14 cellular contexts compared by ENCODE assay signal in the genomic region with DNA sequence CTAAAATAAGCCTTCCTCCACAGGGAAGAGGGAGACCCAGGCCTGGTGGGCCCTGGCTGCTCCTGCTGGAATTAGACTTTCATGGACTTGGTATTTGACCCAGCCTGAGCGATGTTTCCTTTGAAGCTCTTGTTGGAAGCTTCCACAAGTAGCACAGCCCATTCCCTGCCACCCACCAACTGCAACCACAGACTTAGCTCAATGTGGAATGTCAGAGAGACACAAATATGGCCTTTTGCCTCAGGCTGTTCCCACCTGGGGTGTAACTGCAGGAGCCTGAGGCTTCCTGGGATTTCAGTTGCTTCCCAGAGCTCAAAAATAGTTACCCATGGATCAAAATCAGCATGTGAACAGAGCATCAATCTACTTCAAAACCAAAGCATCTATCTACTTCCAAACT.
"Had no signal": no experiment of that assay in that cellular context is flagged by ENCODE, and none has a peak within 500 bp of the region (broad histone marks: within the 10 kb centered on the region; RNA-seq: fewer than 3 reads in every experiment).

No MANE protein-coding gene starts in this region.

- H3K27me3 ChIP-seq: adrenal gland, gastroesophageal sphincter, neural progenitor cell, pancreas had no signal

- H3K4me3 Mint-ChIP-seq: activated CD4-positive, alpha-beta T cell treated with anti-CD3 and anti-CD28 coated beads, Interleukin-2, amount 10 ng/mL, durations not matched to agents 24 days and 14 days; activated naive CD4-positive, alpha-beta T cell treated with anti-CD3 and anti-CD28 coated beads for 36 hours; activated T-helper 17 cell treated with anti-CD3 and anti-CD28 coated beads, Interleukin-2, amount 50 U/mL, for 72 hours; brain; neural progenitor cell had no signal

- ATAC-seq: activated T-helper 17 cell treated with anti-CD3 and anti-CD28 coated beads, Interleukin-2, amount 50 U/mL, for 72 hours; gastroesophageal sphincter; pancreas had no signal

- H3K4me1 ChIP-seq: adrenal gland, pancreas had no signal

- H3K4me1 Mint-ChIP-seq: activated CD4-positive, alpha-beta T cell treated with anti-CD3 and anti-CD28 coated beads, Interleukin-2, amount 10 ng/mL, durations not matched to agents 24 days and 14 days; activated T-helper 17 cell treated with anti-CD3 and anti-CD28 coated beads, Interleukin-2, amount 50 U/mL, for 72 hours had no signal

- H3K9me3 ChIP-seq: adrenal gland, gastroesophageal sphincter, pancreas had no signal

- H3K27me3 Mint-ChIP-seq: activated CD4-positive, alpha-beta T cell treated with anti-CD3 and anti-CD28 coated beads, Interleukin-2, amount 10 ng/mL, durations not matched to agents 24 days and 14 days; brain had no signal

- H3K4me3 ChIP-seq: adrenal gland, gastroesophageal sphincter, neural progenitor cell, pancreas had no signal

- H3K9me3 Mint-ChIP-seq: activated CD4-positive, alpha-beta T cell treated with anti-CD3 and anti-CD28 coated beads, Interleukin-2, amount 10 ng/mL, durations not matched to agents 24 days and 14 days; activated naive CD4-positive, alpha-beta T cell treated with anti-CD3 and anti-CD28 coated beads for 36 hours; activated T-helper 17 cell treated with anti-CD3 and anti-CD28 coated beads, Interleukin-2, amount 50 U/mL, for 72 hours; brain; neural progenitor cell had no signal

- H3K27ac Mint-ChIP-seq: activated CD4-positive, alpha-beta T cell treated with anti-CD3 and anti-CD28 coated beads, Interleukin-2, amount 10 ng/mL, durations not matched to agents 24 days and 14 days; activated naive CD4-positive, alpha-beta T cell treated with anti-CD3 and anti-CD28 coated beads for 36 hours; activated T-helper 17 cell treated with anti-CD3 and anti-CD28 coated beads, Interleukin-2, amount 50 U/mL, for 72 hours; brain; neural progenitor cell had no signal

- H3K36me3 Mint-ChIP-seq: brain, neural progenitor cell had no signal

- H3K36me3 ChIP-seq: adrenal gland, gastroesophageal sphincter, neural progenitor cell, pancreas, WERI-Rb-1 had no signal

- DNase-seq: activated CD4-positive, alpha-beta T cell treated with anti-CD3 and anti-CD28 coated beads, Interleukin-2, amount 10 ng/mL, durations not matched to agents 24 days and 14 days; activated CD8-positive, alpha-beta memory T cell treated with anti-CD3 and anti-CD28 coated beads for 24 hours; activated naive CD4-positive, alpha-beta T cell treated with anti-CD3 and anti-CD28 coated beads for 36 hours; adrenal gland; effector memory CD4-positive, alpha-beta T cell; kidney glomerular epithelial cell; pancreas; T-helper 9 cell; trophoblast cell; WERI-Rb-1 had no signal

- H3K27ac ChIP-seq: adrenal gland, gastroesophageal sphincter, neural progenitor cell, pancreas, WERI-Rb-1 had no signal
